ENCODE assay signal across 8 cellular contexts in genomic region chr11:120079750-120080610, GRCh38. TPM values are rescaled to one million over a fixed set of nuclear protein-coding genes. Genes with fewer than 3 reads are reported as not detected.
DNase-seq lines count a peak whose midpoint lies in the region; ATAC-seq and TF ChIP-seq lines count a peak whose summit lies in the region.

No MANE protein-coding gene starts in this region.

- H3K4me1 ChIP-seq in left ventricle myocardium inferior = no peaks in the 10 kb centered on the region

- CTCF ChIA-PET in activated CD4-positive, alpha-beta T cell treated with anti-CD3 and anti-CD28 coated beads for 36 hours (lab: Charles Lee) = interaction anchor here (0.6 to 1.1 kb wide), 8 partner anchors 9 to 601 kb away, joined by 3 to 5 read pairs (median 3); no protein-coding TSS in a partner anchor

- H3K36me3 ChIP-seq in left ventricle myocardium inferior = no peaks in the 10 kb centered on the region

- in situ Hi-C loops in SK-MEL-5 (cut with HindIII; ENCODE audit: low pct_unique_long_range_greater_than_20kb, low sequenced_read_pairs) = no loop called here

- H3K27me3 ChIP-seq in left ventricle myocardium inferior (ENCODE audit: low read depth) = peaks cover 42% of the 10 kb centered on the region

- no peaks in the 10 kb centered on the region for H3K4me1 Mint-ChIP-seq in activated CD4-positive, alpha-beta T cell treated with anti-CD3 and anti-CD28 coated beads for 36 hours
- H3K4me1 Mint-ChIP-seq in stimulated activated naive B cell treated with anti-CD40 and anti-IgM and Interleukin-4, amounts not matched to agents 10 μg/mL and 1 μg/mL and 100 μg/mL, for 72 hours = peaks cover 0 to 3% of the 10 kb centered on the region in 2 donors

- intact Hi-C loops in activated CD4-positive, alpha-beta T cell treated with anti-CD3 and anti-CD28 coated beads for 36 hours (cut with DNase I, micrococcal nuclease) = loop anchor here in 1 of 2 experiments (1.0 kb wide), 1 partner anchor 414 kb away; no protein-coding TSS in a partner anchor
- intact Hi-C loops in left ventricle myocardium inferior (cut with micrococcal nuclease) = no loop called here

- H3K27me3 Mint-ChIP-seq in activated CD4-positive, alpha-beta T cell treated with anti-CD3 and anti-CD28 coated beads for 36 hours = peaks cover 28% of the 10 kb centered on the region
- peaks cover 29 to 45% of the 10 kb centered on the region in 2 donors for H3K27me3 Mint-ChIP-seq in stimulated activated naive B cell treated with anti-CD40 and anti-IgM and Interleukin-4, amounts not matched to agents 10 μg/mL and 1 μg/mL and 100 μg/mL, for 72 hours

- H3K36me3 Mint-ChIP-seq in activated CD4-positive, alpha-beta T cell treated with anti-CD3 and anti-CD28 coated beads for 36 hours (ENCODE audit: low read depth) = peaks cover 8% of the 10 kb centered on the region
- H3K36me3 Mint-ChIP-seq in stimulated activated naive B cell treated with anti-CD40 and anti-IgM and Interleukin-4, amounts not matched to agents 10 μg/mL and 1 μg/mL and 100 μg/mL, for 72 hours = peaks cover 10 to 11% of the 10 kb centered on the region in 2 donors

- TF ChIP-seq CTCF in left ventricle myocardium inferior (IDR thresholded peaks at IDR 0.05; ENCODE audit: borderline replicate concordance) = peak; percentile 78

- peaks cover 17% of the 10 kb centered on the region for H3K9me3 Mint-ChIP-seq in activated CD4-positive, alpha-beta T cell treated with anti-CD3 and anti-CD28 coated beads for 36 hours (ENCODE audit: low read depth)
- peaks cover 9 to 10% of the 10 kb centered on the region in 2 donors for H3K9me3 Mint-ChIP-seq in stimulated activated naive B cell treated with anti-CD40 and anti-IgM and Interleukin-4, amounts not matched to agents 10 μg/mL and 1 μg/mL and 100 μg/mL, for 72 hours

- no peak for ATAC-seq in activated CD4-positive, alpha-beta T cell treated with anti-CD3 and anti-CD28 coated beads for 36 hours
- peak; percentile 44 to 59 for ATAC-seq in stimulated activated naive B cell treated with anti-CD40 and anti-IgM and Interleukin-4, amounts not matched to agents 10 μg/mL and 1 μg/mL and 100 μg/mL, for 72 hours (replicated peaks)
- ATAC-seq in HG03097 (IDR thresholded peaks at IDR 0.05; ENCODE audit: low FRiP score, unreplicated experiment) = no peak

- H3K27ac ChIP-seq in left ventricle myocardium inferior (replicated peaks) = no peak overlapping the region

- no peak overlapping the region for H3K27ac Mint-ChIP-seq in activated CD4-positive, alpha-beta T cell treated with anti-CD3 and anti-CD28 coated beads for 36 hours
- no peak overlapping the region for H3K27ac Mint-ChIP-seq in stimulated activated naive B cell treated with anti-CD40 and anti-IgM and Interleukin-4, amounts not matched to agents 10 μg/mL and 1 μg/mL and 100 μg/mL, for 72 hours

- H3K4me3 Mint-ChIP-seq in activated CD4-positive, alpha-beta T cell treated with anti-CD3 and anti-CD28 coated beads for 36 hours = no peak overlapping the region
- H3K4me3 Mint-ChIP-seq in stimulated activated naive B cell treated with anti-CD40 and anti-IgM and Interleukin-4, amounts not matched to agents 10 μg/mL and 1 μg/mL and 100 μg/mL, for 72 hours = no peak overlapping the region

- no peaks in the 10 kb centered on the region for H3K9me3 ChIP-seq in left ventricle myocardium inferior (replicated peaks)

- peak; percentile 49 for DNase-seq in activated CD4-positive, alpha-beta T cell treated with anti-CD3 and anti-CD28 coated beads for 36 hours
- no peak for DNase-seq in activated CD4-positive, alpha-beta T cell treated with anti-CD3 and anti-CD28 coated beads for 1 hour
- peak; percentile 40 for DNase-seq in SK-MEL-5 (ENCODE audit: low read depth, low spot score)
- DNase-seq in left ventricle myocardium inferior = peak; percentile 19
- DNase-seq in stimulated activated naive B cell treated with anti-CD40 and anti-IgM and Interleukin-4, amounts not matched to agents 10 μg/mL and 1 μg/mL and 100 μg/mL, for 72 hours = no peak
- no peak for DNase-seq in NCI-H345 treated with DMSO at 0.1 percent for 48 hours (lab: John Stamatoyannopoulos, UW; ENCODE audit: unreplicated experiment)
- DNase-seq in middle frontal gyrus (ENCODE audit: extremely low spot score, low spot score) = no peak

- POLR2A ChIA-PET in activated CD4-positive, alpha-beta T cell treated with anti-CD3 and anti-CD28 coated beads for 36 hours (lab: Charles Lee) = no interaction called here

- no peak overlapping the region for H3K4me3 ChIP-seq in left ventricle myocardium inferior

RNA-seq across cellular contexts. Expression of gene TRIM29, which starts 57.9 kb away (rescaled TPM):
- total RNA-seq in activated CD4-positive, alpha-beta T cell treated with anti-CD3 and anti-CD28 coated beads for 36 hours = not detected
- total RNA-seq in SK-MEL-5 (2014; rRNA removed; shearing (Covaris generic)) = not detected in 2 replicates
- polyA plus RNA-seq in SK-MEL-5 (2015; cell fraction: cytosol; rRNA removed) = not detected in 2 replicates
- polyA plus RNA-seq in SK-MEL-5 (2015; cell fraction: nucleus; rRNA removed) = not detected in 2 replicates
- total RNA-seq in left ventricle myocardium inferior = not detected

Comparison
In these comparisons a context has a peak if more than half of its experiments do, and no peak if none do; other contexts are left out.
1. DNase-seq: peak in activated CD4-positive, alpha-beta T cell treated with anti-CD3 and anti-CD28 coated beads for 36 hours (single experiment), SK-MEL-5 (single experiment) and left ventricle myocardium inferior (single experiment); none in activated CD4-positive, alpha-beta T cell treated with anti-CD3 and anti-CD28 coated beads for 1 hour (single experiment), stimulated activated naive B cell treated with anti-CD40 and anti-IgM and Interleukin-4, amounts not matched to agents 10 μg/mL and 1 μg/mL and 100 μg/mL, for 72 hours (single experiment), NCI-H345 treated with DMSO at 0.1 percent for 48 hours (single experiment) and middle frontal gyrus (single experiment).
2. ATAC-seq: peak in stimulated activated naive B cell treated with anti-CD40 and anti-IgM and Interleukin-4, amounts not matched to agents 10 μg/mL and 1 μg/mL and 100 μg/mL, for 72 hours (2 of 2); none in activated CD4-positive, alpha-beta T cell treated with anti-CD3 and anti-CD28 coated beads for 36 hours (single experiment) and HG03097 (single experiment).